ENCODE assay signal across 8 cellular contexts in the genomic region with DNA sequence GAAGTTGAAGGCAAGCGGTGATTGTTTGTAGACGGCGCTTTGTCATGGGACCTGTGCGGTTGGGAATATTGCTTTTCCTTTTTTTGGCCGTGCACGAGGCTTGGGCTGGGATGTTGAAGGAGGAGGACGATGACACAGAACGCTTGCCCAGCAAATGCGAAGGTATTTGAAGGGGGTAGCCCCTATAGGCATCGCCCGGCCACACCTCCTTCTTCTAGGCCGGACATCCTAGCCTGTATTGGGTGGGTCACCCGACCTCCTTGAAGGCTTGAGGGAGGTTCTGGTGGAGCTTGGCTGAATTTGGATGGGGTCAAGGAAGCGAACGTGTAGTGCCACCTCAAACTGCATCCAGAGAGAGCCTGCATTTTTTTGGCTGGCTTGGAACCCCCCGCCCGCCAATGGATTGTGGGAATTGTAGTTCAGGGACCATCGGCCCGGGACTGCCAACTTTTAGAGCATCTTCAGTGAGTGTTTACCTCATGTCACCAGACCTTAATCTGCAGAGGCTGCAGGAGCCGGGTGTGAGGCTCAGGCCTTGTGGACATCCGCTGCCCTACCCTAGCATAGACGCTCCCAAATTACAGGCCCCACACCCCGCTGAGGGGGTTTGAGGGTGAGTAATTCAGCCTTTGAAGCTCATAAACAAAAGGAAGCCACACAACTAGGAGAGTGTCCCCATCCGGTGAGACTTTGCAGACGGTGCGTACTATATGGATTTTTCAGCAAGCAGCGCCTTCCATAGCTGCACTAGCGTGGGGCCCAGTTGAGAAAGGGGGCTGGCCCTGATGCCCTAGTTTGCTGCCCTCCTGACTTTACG. TPM values are rescaled to one million over a fixed set of nuclear protein-coding genes. Genes with fewer than 3 reads are reported as not detected.
DNase-seq lines count a peak whose midpoint lies in the region; ATAC-seq and TF ChIP-seq lines count a peak whose summit lies in the region.

No MANE protein-coding gene starts in this region.

- H3K4me3 Mint-ChIP-seq in activated CD4-positive, alpha-beta memory T cell treated with anti-CD3 and anti-CD28 coated beads for 36 hours, result peak overlapping the region; percentile 95
- H3K4me3 Mint-ChIP-seq in endodermal cell, result peak overlapping the region; percentile 99

- intact Hi-C loops in activated CD4-positive, alpha-beta memory T cell treated with anti-CD3 and anti-CD28 coated beads for 36 hours (cut with micrococcal nuclease), result loop anchor here (1.0 to 2.0 kb wide), 4 partner anchors 7 to 39 kb away; partner anchors contain the start of genes AP4M1, COPS6, MCM7 and ZNF3

- H3K27me3 Mint-ChIP-seq in activated CD4-positive, alpha-beta memory T cell treated with anti-CD3 and anti-CD28 coated beads for 36 hours, result no peaks in the 10 kb centered on the region
- no peaks in the 10 kb centered on the region for H3K27me3 Mint-ChIP-seq in endodermal cell (ENCODE audit: insufficient read depth)

- CTCF ChIA-PET in activated CD4-positive, alpha-beta memory T cell treated with anti-CD3 and anti-CD28 coated beads for 36 hours (lab: Charles Lee), result interaction anchor here (0.5 to 1.6 kb wide), 4 partner anchors 11 to 210 kb away, joined by 3 to 8 read pairs (median 4); partner anchors contain the start of genes GPC2 and MCM7

- POLR2A ChIA-PET in activated CD4-positive, alpha-beta memory T cell treated with anti-CD3 and anti-CD28 coated beads for 36 hours (lab: Charles Lee), result interaction anchor here (0.6 to 1.6 kb wide), 4 partner anchors 19 to 778 kb away, joined by 3 to 11 read pairs (median 3); partner anchors contain the start of genes AP4M1, LAMTOR4 and MCM7

- WGBS in endodermal cell (ENCODE audit: insufficient coverage in 1 of 2, insufficient read length in 1 of 2), 2 experiments, result 6 to 12% methylated on average over 18 to 29 of the region's 29 CpGs
- WGBS in mesodermal cell (ENCODE audit: insufficient coverage in 2 of 2), 2 experiments, result 5 to 7% methylated on average over 14 to 16 of the region's 29 CpGs

- TF ChIP-seq CTCF in endodermal cell (conservative IDR thresholded peaks at IDR 0.05), result no peak

- peaks cover 7% of the 10 kb centered on the region for H3K36me3 Mint-ChIP-seq in activated CD4-positive, alpha-beta memory T cell treated with anti-CD3 and anti-CD28 coated beads for 36 hours
- peaks cover 17% of the 10 kb centered on the region for H3K36me3 Mint-ChIP-seq in endodermal cell (ENCODE audit: low read depth)

- H3K36me3 ChIP-seq in endodermal cell (ENCODE audit: control insufficient read depth, insufficient read depth, low read length) (peaks cover 9% of the 10 kb centered on the region), mesodermal cell (ENCODE audit: control insufficient read depth, insufficient read depth, low read length) (peaks cover 45% of the 10 kb centered on the region)

- H3K9ac ChIP-seq in endodermal cell (ENCODE audit: extremely low read depth, low read length, poor library complexity, severe bottlenecking), result peak overlapping the region; percentile 88

- peak overlapping the region; percentile 82 for H3K27ac Mint-ChIP-seq in activated CD4-positive, alpha-beta memory T cell treated with anti-CD3 and anti-CD28 coated beads for 36 hours
- peak overlapping the region; percentile 99 for H3K27ac Mint-ChIP-seq in endodermal cell

- DNase-seq in SIG-M5 treated with dmso at 0.1 percent for 504 hours (lab: John Stamatoyannopoulos, UW; ENCODE audit: unreplicated experiment), result peak; percentile 65
- no peak for DNase-seq in SIG-M5 (lab: John Stamatoyannopoulos, UW)
- peak; percentile 67 for DNase-seq in NCI-H2171 treated with DMSO at 0.1 percent for 48 hours (lab: John Stamatoyannopoulos, UW)
- peak; percentile 85 for DNase-seq in activated CD4-positive, alpha-beta memory T cell treated with anti-CD3 and anti-CD28 coated beads for 36 hours
- peak; percentile 90 for DNase-seq in endodermal cell
- DNase-seq in stimulated activated CD8-positive, alpha-beta memory T cell treated with anti-CD3 and anti-CD28 coated beads, Interleukin-15, amount 100 ng/mL, for 48 hours (ENCODE audit: low read depth in 2 of 2), result peak; percentile 34 to 49

- H3K9me3 ChIP-seq in endodermal cell (ENCODE audit: control insufficient read depth, low read length) (no peaks in the 10 kb centered on the region), mesodermal cell (ENCODE audit: control insufficient read depth, low read length) (no peaks in the 10 kb centered on the region)

- H3K4me1 Mint-ChIP-seq in activated CD4-positive, alpha-beta memory T cell treated with anti-CD3 and anti-CD28 coated beads for 36 hours (ENCODE audit: low read depth), result peaks cover 26% of the 10 kb centered on the region
- H3K4me1 Mint-ChIP-seq in endodermal cell, result peaks cover 8% of the 10 kb centered on the region

- peak; percentile 46 for ATAC-seq in HG02642 (IDR thresholded peaks at IDR 0.05; ENCODE audit: poor library complexity, unreplicated experiment)

- H3K27me3 ChIP-seq in endodermal cell (ENCODE audit: control insufficient read depth, insufficient read depth, low read length, poor library complexity, severe bottlenecking), result no peaks in the 10 kb centered on the region

- H3K9me3 Mint-ChIP-seq in activated CD4-positive, alpha-beta memory T cell treated with anti-CD3 and anti-CD28 coated beads for 36 hours, result no peaks in the 10 kb centered on the region
- no peaks in the 10 kb centered on the region for H3K9me3 Mint-ChIP-seq in endodermal cell

- peak overlapping the region; percentile 95 for H3K4me3 ChIP-seq in endodermal cell (ENCODE audit: low read length)
- peak overlapping the region; percentile 93 for H3K4me3 ChIP-seq in mesodermal cell (ENCODE audit: extremely low read depth, insufficient read depth, low read length, poor library complexity, severe bottlenecking)

- H3K27ac ChIP-seq in endodermal cell (ENCODE audit: low read depth, low read length) (peak overlapping the region; percentile 99), mesodermal cell (ENCODE audit: low read depth, low read length, severe bottlenecking) (peak overlapping the region; percentile 99)

- no peaks in the 10 kb centered on the region for H3K4me1 ChIP-seq in endodermal cell (ENCODE audit: control insufficient read depth, insufficient read depth, low read length)
- peaks cover 3% of the 10 kb centered on the region for H3K4me1 ChIP-seq in mesodermal cell (ENCODE audit: control insufficient read depth, insufficient read depth, low read length, poor library complexity, severe bottlenecking)

RNA-seq across cellular contexts. Expression of gene CNPY4, which starts 0.5 kb away (rescaled TPM):
- 10 to 100 TPM; 11.9 to 12.4 TPM for total RNA-seq in activated CD4-positive, alpha-beta memory T cell treated with anti-CD3 and anti-CD28 coated beads for 36 hours
- 10 to 100 TPM; 16.2 to 19.4 TPM for total RNA-seq in endodermal cell
- polyA plus RNA-seq in endodermal cell (2013, experiment 1 of 2), result 28.6 TPM
- polyA plus RNA-seq in endodermal cell (2013, experiment 2 of 2), result 24.1 TPM
- polyA plus RNA-seq in mesodermal cell (2013, experiment 1 of 2), result 30.4 TPM
- 28.5 TPM for polyA plus RNA-seq in mesodermal cell (2013, experiment 2 of 2)

RNA-seq across cellular contexts. Expression of gene TAF6, which starts 0.8 kb away (rescaled TPM):
- 10 to 100 TPM; 54.3 to 63.7 TPM for total RNA-seq in activated CD4-positive, alpha-beta memory T cell treated with anti-CD3 and anti-CD28 coated beads for 36 hours
- 100 to 1,000 TPM in 1 of 2 donors, 10 to 100 TPM in 1; 83.1 to 113 TPM for total RNA-seq in endodermal cell
- polyA plus RNA-seq in endodermal cell (2013, experiment 1 of 2), result 82.4 TPM
- polyA plus RNA-seq in endodermal cell (2013, experiment 2 of 2), result 77.9 TPM
- polyA plus RNA-seq in mesodermal cell (2013, experiment 1 of 2), result 91.7 TPM
- polyA plus RNA-seq in mesodermal cell (2013, experiment 2 of 2), result 72.9 TPM

RNA-seq across cellular contexts. Expression of gene MBLAC1, which starts 6.9 kb away (rescaled TPM):
- total RNA-seq in activated CD4-positive, alpha-beta memory T cell treated with anti-CD3 and anti-CD28 coated beads for 36 hours, result 1 to 10 TPM; 2.3 to 3.4 TPM
- 1 to 10 TPM; 1.3 to 1.4 TPM for total RNA-seq in endodermal cell
- 1.2 TPM for polyA plus RNA-seq in endodermal cell (2013, experiment 1 of 2)
- 0.99 TPM for polyA plus RNA-seq in endodermal cell (2013, experiment 2 of 2)
- polyA plus RNA-seq in mesodermal cell (2013, experiment 1 of 2), result 1.6 TPM
- 1.2 TPM for polyA plus RNA-seq in mesodermal cell (2013, experiment 2 of 2)

RNA-seq across cellular contexts. Expression of gene AP4M1, which starts 18.5 kb away (rescaled TPM):
- total RNA-seq in activated CD4-positive, alpha-beta memory T cell treated with anti-CD3 and anti-CD28 coated beads for 36 hours, result 10 to 100 TPM; 11.3 to 12.2 TPM
- 10 to 100 TPM; 26.3 to 31.5 TPM for total RNA-seq in endodermal cell
- 28.5 TPM for polyA plus RNA-seq in endodermal cell (2013, experiment 1 of 2)
- 26.7 TPM for polyA plus RNA-seq in endodermal cell (2013, experiment 2 of 2)
- 18.9 TPM for polyA plus RNA-seq in mesodermal cell (2013, experiment 1 of 2)
- polyA plus RNA-seq in mesodermal cell (2013, experiment 2 of 2), result 14.3 TPM

RNA-seq across cellular contexts. Expression of gene MCM7, which starts 18.7 kb away (rescaled TPM):
- 100 to 1,000 TPM; 393 to 398 TPM for total RNA-seq in activated CD4-positive, alpha-beta memory T cell treated with anti-CD3 and anti-CD28 coated beads for 36 hours
- 100 to 1,000 TPM; 219 to 242 TPM for total RNA-seq in endodermal cell
- polyA plus RNA-seq in endodermal cell (2013, experiment 1 of 2), result 247 TPM
- 223 TPM for polyA plus RNA-seq in endodermal cell (2013, experiment 2 of 2)
- polyA plus RNA-seq in mesodermal cell (2013, experiment 1 of 2), result 165 TPM
- polyA plus RNA-seq in mesodermal cell (2013, experiment 2 of 2), result 151 TPM
